In genomic region chr10:122546242-122546641, GRCh38 we compare ENCODE assay signal across 25 cellular contexts. TPM values are rescaled to one million over a fixed set of nuclear protein-coding genes. Genes with fewer than 3 reads are reported as not detected.
"Had no signal": no experiment of that assay in that cellular context is flagged by ENCODE, and none has a peak within 500 bp of the region (broad histone marks: within the 10 kb centered on the region; RNA-seq: fewer than 3 reads in every experiment).

No MANE protein-coding gene starts in this region.

- H3K4me1 ChIP-seq: SJSA1 had no signal

- H3K27me3 ChIP-seq: SJSA1 had no signal

- H3K9me3 Mint-ChIP-seq: IgD-negative memory B cell had no signal

- DNase-seq: Kasumi-1, MM.1S, NCI-H1092, NCI-H1105 treated with DMSO at 0.1 percent for 48 hours, NCI-H1417 treated with DMSO at 0.1 percent for 48 hours, NCI-H146, NCI-H1694 treated with DMSO at 0.1 percent for 48 hours, NCI-H1930, NCI-H2081, NCI-H2107, NCI-H226, NCI-H446, NCI-H510A, NCI-H524 treated with DMSO at 0.1 percent for 48 hours, NCI-H69, NCI-H774, Right ventricle myocardium superior, RPMI8226, SIG-M5 had no signal

- ATAC-seq: HepG2, K562 had no signal

- H3K27ac Mint-ChIP-seq: IgD-negative memory B cell had no signal

- H3K4me3 Mint-ChIP-seq: IgD-negative memory B cell had no signal

- H3K36me3 Mint-ChIP-seq: IgD-negative memory B cell had no signal

- H3K4me2 ChIP-seq: KMS-11 had no signal

- H3K9me3 ChIP-seq: SJSA1 had no signal

- H3K36me3 ChIP-seq: SJSA1 had no signal

- H3K9ac ChIP-seq: KMS-11 had no signal

- H3K27ac ChIP-seq: KMS-11, SJSA1, SK-N-MC had no signal

- H3K4me3 ChIP-seq: K562, SJSA1, SK-N-MC had no signal

RNA-seq across cellular contexts. Expression of gene DMBT1, which starts 14.3 kb away (rescaled TPM):
- total RNA-seq: HepG2, Right ventricle myocardium superior, SJSA1 had no signal
- polyA plus RNA-seq: HepG2, IgD-negative memory B cell had no signal
